Comparison of ENCODE assay signal across 32 cellular contexts in the genomic region with DNA sequence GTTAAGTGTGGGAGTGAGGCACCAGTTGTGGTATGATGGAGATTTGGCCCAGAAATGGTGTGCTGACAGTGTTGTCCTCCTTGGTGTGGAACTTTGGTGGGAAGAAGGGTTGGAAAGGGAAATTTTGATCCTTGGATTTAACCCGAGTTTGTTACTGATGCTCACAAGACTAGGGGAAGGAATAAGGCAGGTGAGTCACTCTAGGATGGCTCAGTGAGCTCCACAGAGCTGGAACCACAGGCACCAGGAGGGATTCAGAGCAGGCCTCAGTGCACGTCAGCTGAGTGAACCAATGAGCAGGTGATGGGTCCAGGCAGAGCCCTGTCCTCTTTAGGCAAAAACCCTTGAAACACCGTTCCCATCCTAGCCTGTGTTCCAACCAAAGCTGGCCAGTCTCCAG. TPM values are rescaled to one million over a fixed set of nuclear protein-coding genes. Genes with fewer than 3 reads are reported as not detected.
"Had no signal": no experiment of that assay in that cellular context is flagged by ENCODE, and none has a peak within 500 bp of the region (broad histone marks: within the 10 kb centered on the region; RNA-seq: fewer than 3 reads in every experiment).

No MANE protein-coding gene starts in this region.

- H3K36me3 ChIP-seq: adrenal gland, colonic mucosa had no signal

- H3K4me3 ChIP-seq: adrenal gland, body of pancreas, colonic mucosa, heart right ventricle, tibial nerve had no signal

- H3K36me3 Mint-ChIP-seq: activated naive CD8-positive, alpha-beta T cell treated with anti-CD3 and anti-CD28 coated beads for 36 hours; mesothelial cell of epicardium; naive B cell had no signal

- DNase-seq: activated CD4-positive, alpha-beta T cell treated with anti-CD3 and anti-CD28 coated beads for 48 hours; activated CD4-positive, alpha-beta T cell treated with anti-CD3 and anti-CD28 coated beads, Interleukin-2, amount 50 U/mL, for 48 hours; activated CD8-positive, alpha-beta memory T cell treated with anti-CD3 and anti-CD28 coated beads, Interleukin-2, amount 50 U/mL, for 4 hours; activated effector memory CD4-positive, alpha-beta T cell treated with anti-CD3 and anti-CD28 coated beads, Interleukin-2, amount 50 U/mL, for 16 hours; activated naive CD4-positive, alpha-beta T cell treated with anti-CD3 and anti-CD28 coated beads for 36 hours; activated naive CD8-positive, alpha-beta T cell treated with anti-CD3 and anti-CD28 coated beads for 36 hours; activated T-cell treated with anti-CD3 and anti-CD28 coated beads, Interleukin-2, amount 50 U/mL, for 1 hour; adrenal gland; body of pancreas; colonic mucosa; effector CD8-positive, alpha-beta T cell; erythroblast; foreskin fibroblast; heart right ventricle; left cardiac atrium; mammary epithelial cell; naive B cell; nucleus accumbens; right cardiac atrium; stimulated activated CD4-positive, alpha-beta T cell treated with anti-CD3 and anti-CD28 coated beads, Interleukin-2, amount 100 ng/mL, for 48 hours; stimulated activated naive CD4-positive, alpha-beta T cell treated with Interleukin-2 at 50 U/mL for 16 hours; T-helper 9 cell had no signal

- FAIRE-seq: endometrium, TTC549 had no signal

- H3K4me1 ChIP-seq: adrenal gland, colonic mucosa, heart right ventricle, parathyroid adenoma, tibial nerve had no signal

- H3K27ac Mint-ChIP-seq: activated naive CD8-positive, alpha-beta T cell treated with anti-CD3 and anti-CD28 coated beads for 36 hours; activated T-helper 1 cell treated with anti-CD3 and anti-CD28 coated beads, Interleukin-12 subunit alpha, Interleukin-12 subunit beta, Interleukin-2, Interleukin-4 antibody, amounts not matched to agents 30 ng/mL and 10 ng/mL and 1 ng/mL, durations not matched to agents 14 hours and 24 hours and 36 hours; mesothelial cell of epicardium; naive B cell; T-helper 1 cell treated with Interleukin-12 subunit alpha and Interleukin-12 subunit beta and Interleukin-4 antibody, amounts not matched to agents 30 μg/mL and 1 μg/mL, for 36 hours had no signal

- H2AFZ ChIP-seq: parathyroid adenoma had no signal

- H3K4me1 Mint-ChIP-seq: activated naive CD8-positive, alpha-beta T cell treated with anti-CD3 and anti-CD28 coated beads for 36 hours; mesothelial cell of epicardium; naive B cell had no signal

- ATAC-seq: activated CD4-positive, CD25-positive, alpha-beta regulatory T cell treated with anti-CD3 and anti-CD28 coated beads, Interleukin-2, amount 50 U/mL, for 24 hours; body of pancreas; left cardiac atrium; right cardiac atrium had no signal

- H3K27ac ChIP-seq: adrenal gland, body of pancreas, colonic mucosa, heart right ventricle, parathyroid adenoma, tibial nerve, VCaP had no signal

- H3K79me2 ChIP-seq: parathyroid adenoma had no signal

- H3K4me3 Mint-ChIP-seq: activated naive CD4-positive, alpha-beta T cell treated with anti-CD3 and anti-CD28 coated beads for 36 hours; activated naive CD8-positive, alpha-beta T cell treated with anti-CD3 and anti-CD28 coated beads for 36 hours; activated T-helper 1 cell treated with anti-CD3 and anti-CD28 coated beads, Interleukin-12 subunit alpha, Interleukin-12 subunit beta, Interleukin-2, Interleukin-4 antibody, amounts not matched to agents 30 ng/mL and 10 ng/mL and 1 ng/mL, durations not matched to agents 14 hours and 24 hours and 36 hours; mesothelial cell of epicardium; naive B cell; T-helper 1 cell treated with Interleukin-12 subunit alpha and Interleukin-12 subunit beta and Interleukin-4 antibody, amounts not matched to agents 30 μg/mL and 1 μg/mL, for 36 hours had no signal

- H3K9ac ChIP-seq: parathyroid adenoma had no signal

- H3K9me3 ChIP-seq: adrenal gland, body of pancreas, colonic mucosa, heart right ventricle, tibial nerve had no signal

- H3K9me3 Mint-ChIP-seq: activated naive CD4-positive, alpha-beta T cell treated with anti-CD3 and anti-CD28 coated beads for 36 hours; activated naive CD8-positive, alpha-beta T cell treated with anti-CD3 and anti-CD28 coated beads for 36 hours; activated T-helper 1 cell treated with anti-CD3 and anti-CD28 coated beads, Interleukin-12 subunit alpha, Interleukin-12 subunit beta, Interleukin-2, Interleukin-4 antibody, amounts not matched to agents 30 ng/mL and 10 ng/mL and 1 ng/mL, durations not matched to agents 14 hours and 24 hours and 36 hours; mesothelial cell of epicardium; T-helper 1 cell treated with Interleukin-12 subunit alpha and Interleukin-12 subunit beta and Interleukin-4 antibody, amounts not matched to agents 30 μg/mL and 1 μg/mL, for 36 hours had no signal

- H3K27me3 ChIP-seq: adrenal gland, body of pancreas, colonic mucosa, tibial nerve had no signal

RNA-seq across cellular contexts. Expression of gene CHRD, which starts 11.4 kb away (rescaled TPM):
- total RNA-seq: activated CD8-positive, alpha-beta memory T cell treated with anti-CD3 and anti-CD28 coated beads for 36 hours; activated naive CD4-positive, alpha-beta T cell treated with anti-CD3 and anti-CD28 coated beads for 36 hours; activated naive CD8-positive, alpha-beta T cell treated with anti-CD3 and anti-CD28 coated beads for 36 hours; activated T-helper 1 cell treated with anti-CD3 and anti-CD28 coated beads, Interleukin-12 subunit alpha, Interleukin-12 subunit beta, Interleukin-2, Interleukin-4 antibody, amounts not matched to agents 30 ng/mL and 10 ng/mL and 1 ng/mL, durations not matched to agents 14 hours and 24 hours and 36 hours; mammary epithelial cell had no signal
- polyA plus RNA-seq: mammary epithelial cell had no signal

RNA-seq across cellular contexts. Expression of gene THPO, which starts 13.3 kb away (rescaled TPM):
- total RNA-seq: activated CD8-positive, alpha-beta memory T cell treated with anti-CD3 and anti-CD28 coated beads for 36 hours; activated naive CD4-positive, alpha-beta T cell treated with anti-CD3 and anti-CD28 coated beads for 36 hours; activated naive CD8-positive, alpha-beta T cell treated with anti-CD3 and anti-CD28 coated beads for 36 hours; activated T-helper 1 cell treated with anti-CD3 and anti-CD28 coated beads, Interleukin-12 subunit alpha, Interleukin-12 subunit beta, Interleukin-2, Interleukin-4 antibody, amounts not matched to agents 30 ng/mL and 10 ng/mL and 1 ng/mL, durations not matched to agents 14 hours and 24 hours and 36 hours; body of pancreas; mammary epithelial cell had no signal
- polyA plus RNA-seq: mammary epithelial cell had no signal
